Comparison of ENCODE assay signal across 17 cellular contexts in genomic region chr14:68604361-68604730, GRCh38.
"Had no signal": no experiment of that assay in that cellular context is flagged by ENCODE, and none has a peak within 500 bp of the region (broad histone marks: within the 10 kb centered on the region; RNA-seq: fewer than 3 reads in every experiment).

No MANE protein-coding gene starts in this region.

- DNase-seq: cortex of kidney; dorsolateral prefrontal cortex; effector memory CD4-positive, alpha-beta T cell; foreskin melanocyte; heart left ventricle; hypothalamus; kidney glomerular epithelial cell; mammary epithelial cell; mucosa of descending colon; naive thymus-derived CD8-positive, alpha-beta T cell; nucleus accumbens; stimulated activated CD4-positive, alpha-beta T cell treated with anti-CD3 and anti-CD28 coated beads, Interleukin-4, amount 100 ng/mL, for 1 hour; stimulated activated CD8-positive, alpha-beta memory T cell treated with anti-CD3 and anti-CD28 coated beads, Interleukin-4, amount 100 ng/mL, for 48 hours; stimulated activated naive CD8-positive, alpha-beta T cell treated with anti-CD3 and anti-CD28 coated beads, Interleukin-15, Interleukin-2, amounts not matched to agents 100 U/mL and 50 U/mL, for 24 hours had no signal

- ATAC-seq: heart left ventricle; mucosa of descending colon; naive thymus-derived CD8-positive, alpha-beta T cell; pancreas; stimulated activated effector memory CD8-positive, alpha-beta T cell treated with anti-CD3 and anti-CD28 coated beads, Interleukin-12 subunit alpha, Interleukin-12 subunit beta, amount 100 ng/mL, for 72 hours; stimulated activated naive CD8-positive, alpha-beta T cell treated with anti-CD3 and anti-CD28 coated beads, Interleukin-15, Interleukin-2, amounts not matched to agents 100 U/mL and 50 U/mL, for 24 hours had no signal

- H3K36me3 ChIP-seq: heart left ventricle, pancreas, tibial artery had no signal

- H3K4me3 ChIP-seq: dorsolateral prefrontal cortex, heart left ventricle, mucosa of descending colon, pancreas, tibial artery had no signal

- H3K27me3 ChIP-seq: dorsolateral prefrontal cortex, heart left ventricle, pancreas, tibial artery had no signal

- H3K27ac ChIP-seq: dorsolateral prefrontal cortex, heart left ventricle, pancreas, tibial artery had no signal

- H3K9me3 ChIP-seq: mucosa of descending colon, pancreas, tibial artery had no signal
